ENCODE assay signal across 1 cellular context in the genomic region with DNA sequence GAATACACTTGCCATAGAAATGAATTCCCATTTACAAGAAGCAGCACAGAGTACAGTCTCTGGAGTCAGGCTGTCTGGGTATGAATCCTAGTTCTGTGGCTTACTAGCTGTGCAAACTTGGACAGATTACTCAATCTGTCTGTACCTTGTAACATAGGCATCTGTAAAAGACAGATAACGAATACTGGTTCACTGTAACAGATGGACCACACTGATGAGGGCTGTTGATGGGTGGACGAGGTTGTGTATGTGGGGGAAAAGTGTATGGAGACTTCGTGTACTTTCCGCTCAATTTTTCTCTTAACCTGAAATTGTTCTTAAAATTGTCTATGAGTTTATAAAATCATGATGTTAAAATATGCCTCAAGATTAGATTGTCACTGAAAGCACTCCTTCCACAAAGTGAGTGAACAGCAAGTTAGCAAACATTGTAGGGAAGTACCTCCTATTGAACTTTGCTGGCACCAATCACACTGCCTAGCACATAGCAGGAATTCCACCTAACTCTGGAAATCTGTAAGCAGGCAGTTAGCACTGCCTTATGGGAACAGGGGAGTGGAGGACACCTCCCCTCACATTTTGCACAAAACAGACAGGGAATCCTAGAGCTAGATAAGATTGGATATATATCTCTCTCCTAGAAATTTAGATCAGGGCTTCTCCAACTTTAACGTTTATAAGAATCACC.
A peak's percentile ranks its signal among the peaks of the same experiment; 100 is the strongest.
TF ChIP-seq lines count a peak whose summit lies in the region.

No MANE protein-coding gene starts in this region.

TF ChIP-seq in H1, 55 proteins besides CTCF, POLR2A, EP300 and RAD21:
- TF ChIP-seq TEAD4 (IDR thresholded peaks at IDR 0.05; ENCODE audit: low read depth, low read length) (peak; percentile 75), EZH2 (IDR thresholded peaks at IDR 0.05; ENCODE audit: low read depth, low read length, severe bottlenecking) (no peak)
